6 cellular contexts compared by ENCODE assay signal in genomic region chr11:1244557-1244956, GRCh38. TPM values are rescaled to one million over a fixed set of nuclear protein-coding genes. Genes with fewer than 3 reads are reported as not detected.
"Had no signal": no experiment of that assay in that cellular context is flagged by ENCODE, and none has a peak within 500 bp of the region (broad histone marks: within the 10 kb centered on the region; RNA-seq: fewer than 3 reads in every experiment).

No MANE protein-coding gene starts in this region.

RNA-seq across cellular contexts. Expression of gene MUC5B, which starts 21.7 kb away (rescaled TPM):
- total RNA-seq: subcutaneous adipose tissue, temporal lobe, thoracic aorta, thyroid gland, ureter, urinary bladder had no signal
